In genomic region chr1:21335750-21336168, GRCh38 we compare ENCODE assay signal across 8 cellular contexts. TPM values are rescaled to one million over a fixed set of nuclear protein-coding genes. Genes with fewer than 3 reads are reported as not detected.
DNase-seq lines count a peak whose midpoint lies in the region; ATAC-seq and TF ChIP-seq lines count a peak whose summit lies in the region.

No MANE protein-coding gene starts in this region.

- POLR2A ChIA-PET in PC-3 (lab: Charles Lee; ENCODE audit: unreplicated experiment) = no interaction called here

- H3K9ac ChIP-seq in PC-3 (ENCODE audit: low read length) (peak overlapping the region; percentile 72), stomach smooth muscle (ENCODE audit: low read length in 2 of 2) (peak overlapping the region in 1 of 2 donors; percentile 36)

- peak overlapping the region; percentile 91 for H3K27ac ChIP-seq in PC-3 (ENCODE audit: low read length)
- peak overlapping the region; percentile 74 for H3K27ac ChIP-seq in stomach smooth muscle (ENCODE audit: low read length)

- H3F3A ChIP-seq in PC-3 (ENCODE audit: low read length, unreplicated experiment) = no peaks in the 10 kb centered on the region

- no peak overlapping the region for H3K4me3 ChIP-seq in PC-3 (ENCODE audit: low read length)
- H3K4me3 ChIP-seq in stomach smooth muscle (ENCODE audit: low read length in 2 of 2) = no peak overlapping the region

- H3K9me2 ChIP-seq in PC-3 (replicated peaks; ENCODE audit: low read length) = no peaks in the 10 kb centered on the region

- BruUV-seq in PC-3 (replicated peaks; lab: Mats Ljungman, UMichigan) = no TSS peak

- CTCF ChIA-PET in PC-3 (lab: Charles Lee) = no interaction called here

- peaks cover 70% of the 10 kb centered on the region for H3K4me1 ChIP-seq in PC-3 (ENCODE audit: insufficient read depth, low read length)
- peaks cover 88% of the 10 kb centered on the region for H3K4me1 ChIP-seq in stomach smooth muscle (ENCODE audit: control insufficient read depth, insufficient read depth, low read length)

- H3K79me2 ChIP-seq in PC-3 (ENCODE audit: low read length) = peaks cover 80% of the 10 kb centered on the region

- H3K9me3 ChIP-seq in PC-3 (ENCODE audit: low read length) = no peaks in the 10 kb centered on the region
- no peaks in the 10 kb centered on the region for H3K9me3 ChIP-seq in stomach smooth muscle (ENCODE audit: control insufficient read depth in 2 of 2, low read length in 2 of 2)

- H3K36me3 ChIP-seq in PC-3 (ENCODE audit: low read depth, low read length) = no peaks in the 10 kb centered on the region
- peaks cover 0 to 3% of the 10 kb centered on the region in 2 donors for H3K36me3 ChIP-seq in stomach smooth muscle (ENCODE audit: control insufficient read depth in 2 of 2, insufficient read depth in 2 of 2, low read length in 2 of 2)

- peak overlapping the region; percentile 74 for H3K4me2 ChIP-seq in PC-3 (ENCODE audit: low read length)

- ATAC-seq in PC-3 = no peak
- peak; percentile 36 for ATAC-seq in esophagus mucosa
- no peak for ATAC-seq in GM19035 (IDR thresholded peaks at IDR 0.05; ENCODE audit: unreplicated experiment)

- H4K20me1 ChIP-seq in PC-3 (ENCODE audit: low read length) = 0 out of 2 replicates have a peak, but pooled peaks cover 10% of the 10 kb centered on the region

- intact Hi-C loops in PC-3 (cut with micrococcal nuclease) = no loop called here

- H2AFZ ChIP-seq in PC-3 (ENCODE audit: low read length) = no peak overlapping the region

- H3K27me3 ChIP-seq in PC-3 (ENCODE audit: low read length) (no peaks in the 10 kb centered on the region), stomach smooth muscle (ENCODE audit: control insufficient read depth in 1 of 2, insufficient read depth in 2 of 2, low read length in 2 of 2) (no peaks in the 10 kb centered on the region)

- TF ChIP-seq CTCF in PC-3 (conservative IDR thresholded peaks at IDR 0.05; ENCODE audit: low read depth, low read length) = no peak

- DNase-seq in NCI-H2227 (lab: John Stamatoyannopoulos, UW; ENCODE audit: unreplicated experiment) = peak; percentile 23
- DNase-seq in NCI-H2227 treated with DMSO at 0.1 percent for 48 hours (lab: John Stamatoyannopoulos, UW) = no peak
- peak; percentile 92 for DNase-seq in PC-3
- DNase-seq in inferior parietal cortex (ENCODE audit: extremely low spot score) = no peak
- no peak for DNase-seq in SK-N-DZ (ENCODE audit: low spot score)

RNA-seq across cellular contexts. Expression of gene ECE1, which starts 45.5 kb away (rescaled TPM):
- total RNA-seq in PC-3 (2014; rRNA removed) (86.8 and 110 TPM in 2 replicates), esophagus mucosa (18.2 TPM)
- 17.4 and 17.5 TPM in 2 replicates for polyA plus RNA-seq in SK-N-DZ (2014; cell fraction: cytosol; rRNA removed)
- 6.6 and 9.1 TPM in 2 replicates for polyA plus RNA-seq in SK-N-DZ (2014; cell fraction: nucleus; rRNA removed)

Comparison
In these comparisons a context has a peak if more than half of its experiments do, and no peak if none do; other contexts are left out.
1. DNase-seq: peak in NCI-H2227 (single experiment) and PC-3 (single experiment); none in NCI-H2227 treated with DMSO at 0.1 percent for 48 hours (single experiment), inferior parietal cortex (single experiment) and SK-N-DZ (single experiment).